Comparison of ENCODE assay signal across 13 cellular contexts in the genomic region with DNA sequence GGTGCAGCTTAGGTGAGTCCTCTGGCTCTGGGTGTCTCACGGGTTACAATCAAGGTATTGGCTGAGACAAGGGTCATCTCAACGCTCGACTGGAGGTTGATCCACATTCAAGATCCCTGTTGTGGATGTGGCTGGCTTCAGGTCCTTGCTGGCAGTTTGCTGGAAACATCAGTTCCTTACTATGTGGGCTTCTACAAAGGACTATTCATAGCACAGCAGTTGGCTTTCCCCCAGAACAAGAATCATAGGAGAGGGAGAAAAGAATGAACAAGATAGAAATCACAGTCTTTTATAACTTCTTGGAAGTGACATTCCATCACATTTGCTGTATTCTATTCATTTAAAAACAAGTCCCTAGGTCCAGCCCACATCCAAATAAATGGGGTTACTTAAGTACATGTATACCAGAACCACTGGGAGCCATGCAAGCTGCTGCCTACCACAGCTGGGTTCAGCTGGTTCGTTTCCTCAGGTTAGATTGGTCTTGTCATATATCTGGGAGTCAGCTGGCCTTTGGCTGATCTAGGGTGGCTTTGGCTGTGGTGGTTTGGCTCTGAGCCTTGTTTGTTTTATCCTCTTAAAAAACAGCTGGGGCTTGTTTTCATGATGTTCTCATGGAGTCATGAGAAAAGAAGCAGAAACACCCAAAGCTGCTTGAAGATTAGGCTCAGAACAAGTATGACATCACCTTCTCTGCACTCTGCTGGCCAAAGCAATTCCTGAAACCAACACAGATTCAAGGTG.
DNase-seq lines count a peak whose midpoint lies in the region; ATAC-seq and TF ChIP-seq lines count a peak whose summit lies in the region.
"Had no signal": no experiment of that assay in that cellular context is flagged by ENCODE, and none has a peak within 500 bp of the region (broad histone marks: within the 10 kb centered on the region; RNA-seq: fewer than 3 reads in every experiment).

No MANE protein-coding gene starts in this region.

- no peak overlapping the region for H3K4me3 Mint-ChIP-seq in nephron
- H3K4me3 Mint-ChIP-seq in CD4-positive, alpha-beta memory T cell = no peak overlapping the region
- H3K4me3 Mint-ChIP-seq: activated CD4-positive, alpha-beta memory T cell treated with anti-CD3 and anti-CD28 coated beads, Interleukin-2, amount 10 ng/mL, durations not matched to agents 7 days and 5 days; CD4-positive, CD25-positive, alpha-beta regulatory T cell; memory B cell had no signal

- no peaks in the 10 kb centered on the region for H3K9me3 ChIP-seq in tibial nerve
- no peaks in the 10 kb centered on the region for H3K9me3 ChIP-seq in CD4-positive, alpha-beta memory T cell (ENCODE audit: control insufficient read depth in 1 of 2, low read length in 2 of 2)

- no peak for ATAC-seq in HG03175 (IDR thresholded peaks at IDR 0.05; ENCODE audit: unreplicated experiment)

- peaks cover 0 to 18% (median 7%) of the 10 kb centered on the region in 4 donors for H3K4me1 ChIP-seq in tibial nerve
- no peaks in the 10 kb centered on the region for H3K4me1 ChIP-seq in CD4-positive, alpha-beta memory T cell (ENCODE audit: insufficient read depth, low read length)

- no peaks in the 10 kb centered on the region for H3K27me3 Mint-ChIP-seq in nephron (ENCODE audit: low read depth)
- H3K27me3 Mint-ChIP-seq in CD4-positive, alpha-beta memory T cell = no peaks in the 10 kb centered on the region
- H3K27me3 Mint-ChIP-seq: activated CD4-positive, alpha-beta memory T cell treated with anti-CD3 and anti-CD28 coated beads, Interleukin-2, amount 10 ng/mL, durations not matched to agents 7 days and 5 days; CD4-positive, CD25-positive, alpha-beta regulatory T cell; memory B cell had no signal

- H3K27me3 ChIP-seq in tibial nerve = no peaks in the 10 kb centered on the region
- no peaks in the 10 kb centered on the region for H3K27me3 ChIP-seq in CD4-positive, alpha-beta memory T cell (ENCODE audit: insufficient read depth, low read length)

- peak overlapping the region; percentile 47 to 73 (median 59) for H3K27ac ChIP-seq in tibial nerve
- no peak overlapping the region for H3K27ac ChIP-seq in CD4-positive, alpha-beta memory T cell (ENCODE audit: low read depth, low read length)

- H3K27ac Mint-ChIP-seq in nephron = peak overlapping the region; percentile 72 to 84 (median 84)
- no peak overlapping the region for H3K27ac Mint-ChIP-seq in CD4-positive, alpha-beta memory T cell
- H3K27ac Mint-ChIP-seq: activated CD4-positive, alpha-beta memory T cell treated with anti-CD3 and anti-CD28 coated beads, Interleukin-2, amount 10 ng/mL, durations not matched to agents 7 days and 5 days; CD4-positive, CD25-positive, alpha-beta regulatory T cell; memory B cell had no signal

- no peaks in the 10 kb centered on the region for H3K36me3 Mint-ChIP-seq in nephron (ENCODE audit: low read depth)
- no peaks in the 10 kb centered on the region for H3K36me3 Mint-ChIP-seq in CD4-positive, alpha-beta memory T cell
- H3K36me3 Mint-ChIP-seq: CD4-positive, CD25-positive, alpha-beta regulatory T cell; memory B cell had no signal

- no peaks in the 10 kb centered on the region for H3K36me3 ChIP-seq in tibial nerve
- H3K36me3 ChIP-seq in CD4-positive, alpha-beta memory T cell (ENCODE audit: insufficient read depth, low read length) = no peaks in the 10 kb centered on the region

- intact Hi-C loops in CD4-positive, alpha-beta memory T cell (cut with micrococcal nuclease) = no loop called here

- no peaks in the 10 kb centered on the region for H3K9me3 Mint-ChIP-seq in nephron
- peaks cover 0 to 8% (median 3%) of the 10 kb centered on the region in 8 donors for H3K9me3 Mint-ChIP-seq in CD4-positive, alpha-beta memory T cell
- H3K9me3 Mint-ChIP-seq: memory B cell had no signal

- DNase-seq in RPMI8226 (peak; percentile 50), foreskin melanocyte (peak; percentile 88), tibial nerve (ENCODE audit: low spot score in 2 of 2) (peak; percentile 34 to 40), COLO668 (lab: John Stamatoyannopoulos, UW; ENCODE audit: unreplicated experiment) (no peak)
- DNase-seq in CD4-positive, alpha-beta memory T cell = no peak
- DNase-seq: activated CD4-positive, alpha-beta memory T cell treated with anti-CD3 and anti-CD28 coated beads, Interleukin-2, amount 10 ng/mL, durations not matched to agents 7 days and 5 days; activated effector memory CD4-positive, alpha-beta T cell treated with anti-CD3 and anti-CD28 coated beads, Interleukin-2, amount 50 U/mL, for 16 hours; CD4-positive, CD25-positive, alpha-beta regulatory T cell; stimulated activated CD4-positive, alpha-beta T cell treated with anti-CD3 and anti-CD28 coated beads, Interleukin-4, amount 100 ng/mL, for 4 hours; stimulated activated naive CD4-positive, alpha-beta T cell had no signal

- H3K4me1 Mint-ChIP-seq in nephron = peaks cover 26% of the 10 kb centered on the region
- no peaks in the 10 kb centered on the region for H3K4me1 Mint-ChIP-seq in CD4-positive, alpha-beta memory T cell
- H3K4me1 Mint-ChIP-seq: activated CD4-positive, alpha-beta memory T cell treated with anti-CD3 and anti-CD28 coated beads, Interleukin-2, amount 10 ng/mL, durations not matched to agents 7 days and 5 days; CD4-positive, CD25-positive, alpha-beta regulatory T cell; memory B cell had no signal

- CTCF ChIA-PET in CD4-positive, alpha-beta memory T cell (lab: Charles Lee; ENCODE audit: partially characterized antibody) = no interaction called here

- no peak overlapping the region for H3K4me3 ChIP-seq in tibial nerve
- no peak overlapping the region for H3K4me3 ChIP-seq in CD4-positive, alpha-beta memory T cell (ENCODE audit: low read length in 2 of 2)

- TF ChIP-seq POLR2A in tibial nerve (IDR thresholded peaks at IDR 0.05) = no peak

- TF ChIP-seq EP300 in tibial nerve (IDR thresholded peaks at IDR 0.05) = peak in 1 of 2 donors; percentile 69

- TF ChIP-seq CTCF in nephron (IDR thresholded peaks at IDR 0.05; ENCODE audit: unreplicated experiment in 3 of 3) (no peak), tibial nerve (IDR thresholded peaks at IDR 0.05) (no peak)

- POLR2A ChIA-PET in CD4-positive, alpha-beta memory T cell (lab: Charles Lee; ENCODE audit: partially characterized antibody) = no interaction called here

- 39 to 43% methylated on average over 4 of the region's 4 CpGs for WGBS in tibial nerve, 2 donors

Comparison
In these comparisons a context has a peak if more than half of its experiments do, and no peak if none do; other contexts are left out.
1. DNase-seq: peak in RPMI8226 (single experiment), foreskin melanocyte (single experiment) and tibial nerve (2 of 2); none in CD4-positive, alpha-beta memory T cell (0 of 5) and COLO668 (single experiment).
2. H3K27ac Mint-ChIP-seq: peak in nephron (3 of 3); none in CD4-positive, alpha-beta memory T cell (0 of 7).